ENCODE assay signal across 19 cellular contexts in the genomic region with DNA sequence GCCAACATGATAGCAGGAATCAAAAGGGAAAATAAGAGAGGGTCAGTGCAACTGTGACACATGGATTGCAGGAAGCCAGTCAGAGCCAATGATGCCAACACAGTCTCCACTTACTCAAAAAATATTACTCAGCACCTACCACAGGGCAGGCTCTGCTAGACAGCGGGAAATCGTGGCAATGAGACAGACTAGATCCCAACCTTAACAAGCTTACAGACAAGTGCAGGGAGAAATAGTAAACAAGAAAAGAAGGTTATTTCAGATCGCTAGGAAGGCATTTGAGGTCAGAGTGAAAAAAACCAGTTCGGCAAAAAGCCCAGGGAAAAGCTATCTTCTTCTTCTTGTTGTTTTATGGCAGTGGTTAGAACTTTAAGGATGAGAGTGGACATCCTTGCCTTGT. TPM values are rescaled to one million over a fixed set of nuclear protein-coding genes. Genes with fewer than 3 reads are reported as not detected.
A peak's percentile ranks its signal among the peaks of the same experiment; 100 is the strongest.
DNase-seq lines count a peak whose midpoint lies in the region; ATAC-seq and TF ChIP-seq lines count a peak whose summit lies in the region.
"Had no signal": no experiment of that assay in that cellular context is flagged by ENCODE, and none has a peak within 500 bp of the region (broad histone marks: within the 10 kb centered on the region; RNA-seq: fewer than 3 reads in every experiment).

No MANE protein-coding gene starts in this region.

- H3K9me3 Mint-ChIP-seq in natural killer cell treated with Interleukin-12 subunit alpha and Interleukin-12 subunit beta and Interleukin-15 and Interleukin-18, amount 100 ng/mL, for 72 hours: no peaks in the 10 kb centered on the region
- H3K9me3 Mint-ChIP-seq in natural killer cell: no peaks in the 10 kb centered on the region
- no peaks in the 10 kb centered on the region for H3K9me3 Mint-ChIP-seq in activated CD8-positive, alpha-beta T cell treated with anti-CD3 and anti-CD28 coated beads for 36 hours

- H3K4me1 Mint-ChIP-seq in natural killer cell treated with Interleukin-12 subunit alpha and Interleukin-12 subunit beta and Interleukin-15 and Interleukin-18, amount 100 ng/mL, for 72 hours (ENCODE audit: low read depth in 2 of 2): peaks cover 27 to 49% of the 10 kb centered on the region in 2 donors
- H3K4me1 Mint-ChIP-seq in natural killer cell: peaks cover 23 to 28% of the 10 kb centered on the region in 2 donors
- H3K4me1 Mint-ChIP-seq in activated CD8-positive, alpha-beta T cell treated with anti-CD3 and anti-CD28 coated beads for 36 hours (ENCODE audit: low read depth): peaks cover 33% of the 10 kb centered on the region

- H3K27ac Mint-ChIP-seq in natural killer cell treated with Interleukin-12 subunit alpha and Interleukin-12 subunit beta and Interleukin-15 and Interleukin-18, amount 100 ng/mL, for 72 hours: no peak overlapping the region
- no peak overlapping the region for H3K27ac Mint-ChIP-seq in natural killer cell
- H3K27ac Mint-ChIP-seq in activated CD8-positive, alpha-beta T cell treated with anti-CD3 and anti-CD28 coated beads for 36 hours: no peak overlapping the region
- H3K27ac Mint-ChIP-seq: activated naive CD4-positive, alpha-beta T cell treated with anti-CD3 and anti-CD28 coated beads for 36 hours had no signal

- no peak for DNase-seq in natural killer cell treated with Interleukin-12 subunit alpha and Interleukin-12 subunit beta and Interleukin-15 and Interleukin-18, amount 100 ng/mL, for 72 hours (ENCODE audit: low spot score)
- no peak for DNase-seq in natural killer cell
- DNase-seq in amniotic epithelial cell (ENCODE audit: low read depth): peak; percentile 74
- DNase-seq in iris pigment epithelial cell (ENCODE audit: low read depth): peak; percentile 10
- DNase-seq in Ammon's horn (ENCODE audit: low spot score): no peak
- DNase-seq in activated gamma-delta T cell treated with Interleukin-2 at 50 U/mL for 16 hours: no peak
- DNase-seq in SIG-M5 (lab: John Stamatoyannopoulos, UW): no peak
- DNase-seq in activated CD8-positive, alpha-beta T cell treated with anti-CD3 and anti-CD28 coated beads for 36 hours: no peak
- DNase-seq: ACHN; activated CD4-positive, alpha-beta T cell treated with anti-CD3 and anti-CD28 coated beads for 4 hours; activated naive CD4-positive, alpha-beta T cell treated with anti-CD3 and anti-CD28 coated beads for 36 hours; esophagus squamous epithelium; Kasumi-1; NCI-H1694; NCI-H345; SHP77 treated with DMSO at 0.1 percent for 48 hours; stimulated activated naive CD8-positive, alpha-beta T cell treated with anti-CD3 and anti-CD28 coated beads, Interleukin-15, Interleukin-2, amounts not matched to agents 100 U/mL and 50 U/mL, for 24 hours; T-helper 9 cell had no signal

- no peaks in the 10 kb centered on the region for H3K27me3 Mint-ChIP-seq in natural killer cell treated with Interleukin-12 subunit alpha and Interleukin-12 subunit beta and Interleukin-15 and Interleukin-18, amount 100 ng/mL, for 72 hours
- H3K27me3 Mint-ChIP-seq in natural killer cell (ENCODE audit: low read depth in 2 of 2): no peaks in the 10 kb centered on the region
- no peaks in the 10 kb centered on the region for H3K27me3 Mint-ChIP-seq in activated CD8-positive, alpha-beta T cell treated with anti-CD3 and anti-CD28 coated beads for 36 hours

- no peak for TF ChIP-seq CTCF in natural killer cell (IDR thresholded peaks at IDR 0.05)
- TF ChIP-seq CTCF in activated CD8-positive, alpha-beta T cell treated with anti-CD3 and anti-CD28 coated beads for 36 hours (IDR thresholded peaks at IDR 0.05): no peak

- CTCF ChIA-PET in activated CD8-positive, alpha-beta T cell treated with anti-CD3 and anti-CD28 coated beads for 36 hours (lab: Charles Lee): interaction anchor here (1.1 kb wide), 1 partner anchor 35 kb away, joined by 4 read pairs; no protein-coding TSS in a partner anchor

- H3K4me3 Mint-ChIP-seq in natural killer cell treated with Interleukin-12 subunit alpha and Interleukin-12 subunit beta and Interleukin-15 and Interleukin-18, amount 100 ng/mL, for 72 hours: peak overlapping the region; percentile 28
- H3K4me3 Mint-ChIP-seq in natural killer cell: no peak overlapping the region
- H3K4me3 Mint-ChIP-seq in activated CD8-positive, alpha-beta T cell treated with anti-CD3 and anti-CD28 coated beads for 36 hours: no peak overlapping the region
- H3K4me3 Mint-ChIP-seq: activated naive CD4-positive, alpha-beta T cell treated with anti-CD3 and anti-CD28 coated beads for 36 hours had no signal

- intact Hi-C loops in natural killer cell (cut with micrococcal nuclease): no loop called here
- intact Hi-C loops in activated CD8-positive, alpha-beta T cell treated with anti-CD3 and anti-CD28 coated beads for 36 hours (cut with micrococcal nuclease): no loop called here

- ATAC-seq in natural killer cell treated with Interleukin-12 subunit alpha and Interleukin-12 subunit beta and Interleukin-15 and Interleukin-18, amount 100 ng/mL, for 72 hours: no peak
- ATAC-seq in natural killer cell: no peak
- no peak for ATAC-seq in activated CD8-positive, alpha-beta T cell treated with anti-CD3 and anti-CD28 coated beads for 36 hours
- ATAC-seq: stimulated activated naive CD8-positive, alpha-beta T cell treated with anti-CD3 and anti-CD28 coated beads, Interleukin-15, Interleukin-2, amounts not matched to agents 100 U/mL and 50 U/mL, for 24 hours had no signal

- POLR2A ChIA-PET in activated CD8-positive, alpha-beta T cell treated with anti-CD3 and anti-CD28 coated beads for 36 hours (lab: Charles Lee): no interaction called here

- H3K36me3 Mint-ChIP-seq in natural killer cell treated with Interleukin-12 subunit alpha and Interleukin-12 subunit beta and Interleukin-15 and Interleukin-18, amount 100 ng/mL, for 72 hours: no peaks in the 10 kb centered on the region
- no peaks in the 10 kb centered on the region for H3K36me3 Mint-ChIP-seq in natural killer cell
- H3K36me3 Mint-ChIP-seq in activated CD8-positive, alpha-beta T cell treated with anti-CD3 and anti-CD28 coated beads for 36 hours (ENCODE audit: low read depth): peaks cover 5% of the 10 kb centered on the region

RNA-seq across cellular contexts. Expression of a gene that starts 45.2 kb away (rescaled TPM):
- total RNA-seq in natural killer cell treated with Interleukin-12 subunit alpha and Interleukin-12 subunit beta and Interleukin-15 and Interleukin-18, amount 100 ng/mL, for 72 hours: under 1 TPM in 1 of 2 donors, not detected in 1; 0.02 TPM
- under 1 TPM in 1 of 3 donors, not detected in 2; 0.05 TPM for total RNA-seq in natural killer cell
- not detected for total RNA-seq in activated CD8-positive, alpha-beta T cell treated with anti-CD3 and anti-CD28 coated beads for 36 hours
- total RNA-seq: activated naive CD4-positive, alpha-beta T cell treated with anti-CD3 and anti-CD28 coated beads for 36 hours; dermis microvascular lymphatic vessel endothelial cell had no signal

RNA-seq across cellular contexts. Expression of a gene that starts 53.4 kb away (rescaled TPM):
- total RNA-seq in natural killer cell treated with Interleukin-12 subunit alpha and Interleukin-12 subunit beta and Interleukin-15 and Interleukin-18, amount 100 ng/mL, for 72 hours: 10 to 100 TPM in 1 of 2 donors, 1 to 10 TPM in 1; 6.5 to 17.1 TPM
- total RNA-seq in natural killer cell: 1 to 10 TPM; 1.2 to 1.5 (median 1.3) TPM
- 10 to 100 TPM; 10.6 to 14.0 TPM for total RNA-seq in activated CD8-positive, alpha-beta T cell treated with anti-CD3 and anti-CD28 coated beads for 36 hours

Comparison
In these comparisons a context has a peak if more than half of its experiments do, and no peak if none do; other contexts are left out.
1. DNase-seq: peak in amniotic epithelial cell (single experiment) and iris pigment epithelial cell (single experiment); none in natural killer cell treated with Interleukin-12 subunit alpha and Interleukin-12 subunit beta and Interleukin-15 and Interleukin-18, amount 100 ng/mL, for 72 hours (single experiment), natural killer cell (single experiment), Ammon's horn (single experiment), activated gamma-delta T cell treated with Interleukin-2 at 50 U/mL for 16 hours (single experiment), SIG-M5 (single experiment) and activated CD8-positive, alpha-beta T cell treated with anti-CD3 and anti-CD28 coated beads for 36 hours (single experiment).